Comparison of ENCODE assay signal across 15 cellular contexts in the genomic region with DNA sequence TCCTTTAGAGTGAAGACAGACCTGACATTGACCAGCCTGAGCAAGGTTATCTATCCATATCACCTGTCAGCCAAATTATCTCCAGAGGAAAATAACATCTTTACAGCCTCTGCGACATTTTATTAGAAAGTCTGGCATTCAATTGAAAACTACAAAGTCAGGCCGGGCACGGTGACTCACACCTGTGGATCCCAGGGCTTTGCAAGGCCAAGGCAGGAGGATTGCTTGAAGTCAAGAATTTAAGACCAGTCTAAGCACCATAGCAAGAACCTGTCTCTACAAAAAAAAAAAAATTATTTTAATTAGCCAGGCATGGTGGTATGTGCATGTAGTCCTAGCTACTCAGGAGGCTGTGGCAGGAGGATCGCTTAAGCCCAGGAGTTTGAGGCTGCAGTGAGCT.
DNase-seq lines count a peak whose midpoint lies in the region; TF ChIP-seq lines count a peak whose summit lies in the region.
"Had no signal": no experiment of that assay in that cellular context is flagged by ENCODE, and none has a peak within 500 bp of the region (broad histone marks: within the 10 kb centered on the region; RNA-seq: fewer than 3 reads in every experiment).

No MANE protein-coding gene starts in this region.

- H3K9me3 ChIP-seq in HEK293 (ENCODE audit: control insufficient read depth, insufficient read depth, low read depth, low read length) (no peaks in the 10 kb centered on the region), esophagus muscularis mucosa (no peaks in the 10 kb centered on the region)
- H3K9me3 ChIP-seq: A549, Caco-2 had no signal

- H3K4me1 ChIP-seq in HEK293 (ENCODE audit: control insufficient read depth, insufficient read depth, low read length) (no peaks in the 10 kb centered on the region), esophagus muscularis mucosa (no peaks in the 10 kb centered on the region)
- H3K4me1 ChIP-seq: A549; BLaER1 treated with 17β-estradiol and CSF1 and Interleukin-3, amounts not matched to agents 10 nM and 100 nM; Caco-2 had no signal

- no peaks in the 10 kb centered on the region for H3K27me3 ChIP-seq in esophagus muscularis mucosa
- H3K27me3 ChIP-seq: BLaER1 treated with 17β-estradiol and CSF1 and Interleukin-3, amounts not matched to agents 10 nM and 100 nM had no signal

- DNase-seq in esophagus muscularis mucosa (ENCODE audit: extremely low spot score) = peak; percentile 70
- peak; percentile 80 for DNase-seq in islet precursor cell
- DNase-seq in activated naive CD4-positive, alpha-beta T cell (lab: John Stamatoyannopoulos, UW) = no peak
- DNase-seq in activated CD4-positive, alpha-beta T cell treated with anti-CD3 and anti-CD28 coated beads for 48 hours = no peak
- DNase-seq in hippocampal formation (lab: John Stamatoyannopoulos, UW) = no peak
- DNase-seq: CD4-positive, alpha-beta T cell; CD8-positive, alpha-beta T cell; DMS79 treated with DMSO at 0.1 percent for 48 hours; GF-D8 had no signal

- CTCF ChIA-PET in HEK293 (lab: Yijun Ruan, JAX) = interaction anchor here (0.5 to 1.9 kb wide), 31 partner anchors 10 to 1143 kb away, joined by 3 to 28 read pairs (median 5); no protein-coding TSS in a partner anchor

- H3K27ac ChIP-seq in HEK293 (ENCODE audit: extremely low read depth, low read depth, low read length) (no peak overlapping the region), esophagus muscularis mucosa (replicated peaks in 1 of 4) (no peak overlapping the region)
- H3K27ac ChIP-seq: 22Rv1; A549; BLaER1 treated with 17β-estradiol and CSF1 and Interleukin-3, amounts not matched to agents 10 nM and 100 nM; C4-2B had no signal

- H3K36me3 ChIP-seq in HEK293 (ENCODE audit: control insufficient read depth in 2 of 2, insufficient read depth in 1 of 2, low read length in 2 of 2) (no peaks in the 10 kb centered on the region), esophagus muscularis mucosa (no peaks in the 10 kb centered on the region)
- H3K36me3 ChIP-seq: BLaER1 treated with 17β-estradiol and CSF1 and Interleukin-3, amounts not matched to agents 10 nM and 100 nM had no signal

- no peak overlapping the region for H3K4me3 ChIP-seq in HEK293 (ENCODE audit: low read depth, low read length)
- H3K4me3 ChIP-seq in esophagus muscularis mucosa = no peak overlapping the region
- H3K4me3 ChIP-seq: A549; BLaER1 treated with 17β-estradiol and CSF1 and Interleukin-3, amounts not matched to agents 10 nM and 100 nM had no signal

- TF ChIP-seq POLR2A in esophagus muscularis mucosa (IDR thresholded peaks at IDR 0.05; ENCODE audit: low read depth) = no peak

- no peak for TF ChIP-seq EP300 in esophagus muscularis mucosa (IDR thresholded peaks at IDR 0.05)

- TF ChIP-seq CTCF in HEK293 (tag by site-specific recombination; IDR thresholded peaks at IDR 0.05) (no peak), esophagus muscularis mucosa (IDR thresholded peaks at IDR 0.05) (no peak)

- 93% methylated on average over 4 of the region's 4 CpGs for WGBS in esophagus muscularis mucosa

- POLR2A ChIA-PET in HEK293 (lab: Yijun Ruan, JAX) = no interaction called here

- intact Hi-C loops in esophagus muscularis mucosa (cut with DNase I) = no loop called here

TF ChIP-seq in HEK293, 187 proteins besides CTCF, POLR2A, EP300 and RAD21:
- TF ChIP-seq ZNF629 (tag by site-specific recombination; IDR thresholded peaks at IDR 0.05) (no peak), SCRT2 (tag by site-specific recombination; IDR thresholded peaks at IDR 0.05) (0 out of 2 replicates have a peak, but pooled peaks have one; percentile 10), SETDB1 (IDR thresholded peaks at IDR 0.05; ENCODE audit: insufficient read length, low read length) (no peak)

Comparison
In these comparisons a context has a peak if more than half of its experiments do, and no peak if none do; other contexts are left out.
1. DNase-seq: peak in esophagus muscularis mucosa (single experiment) and islet precursor cell (single experiment); none in activated naive CD4-positive, alpha-beta T cell (0 of 4), activated CD4-positive, alpha-beta T cell treated with anti-CD3 and anti-CD28 coated beads for 48 hours (single experiment) and hippocampal formation (0 of 2).